13 cellular contexts compared by ENCODE assay signal in genomic region chr7:110204527-110204926, GRCh38.
DNase-seq lines count a peak whose midpoint lies in the region; ATAC-seq, FAIRE-seq and TF ChIP-seq lines count a peak whose summit lies in the region.
"Had no signal": no experiment of that assay in that cellular context is flagged by ENCODE, and none has a peak within 500 bp of the region (broad histone marks: within the 10 kb centered on the region; RNA-seq: fewer than 3 reads in every experiment).

No MANE protein-coding gene starts in this region.

- FAIRE-seq in H54 (lab: Jason Lieb, UNC): peak; percentile 73

- H3K4me1 Mint-ChIP-seq in activated CD8-positive, alpha-beta T cell treated with anti-CD3 and anti-CD28 coated beads, Interleukin-2, amount 10 ng/mL, durations not matched to agents 7 days and 5 days (ENCODE audit: low read depth): no peaks in the 10 kb centered on the region
- H3K4me1 Mint-ChIP-seq: activated CD4-positive, alpha-beta T cell treated with anti-CD3 and anti-CD28 coated beads, Interleukin-2, amount 10 ng/mL, durations not matched to agents 7 days and 5 days; CD4-positive, CD25-positive, alpha-beta regulatory T cell had no signal

- H3K27me3 Mint-ChIP-seq in activated CD8-positive, alpha-beta T cell treated with anti-CD3 and anti-CD28 coated beads, Interleukin-2, amount 10 ng/mL, durations not matched to agents 7 days and 5 days (ENCODE audit: low read depth): no peaks in the 10 kb centered on the region
- H3K27me3 Mint-ChIP-seq: activated CD4-positive, alpha-beta T cell treated with anti-CD3 and anti-CD28 coated beads, Interleukin-2, amount 10 ng/mL, durations not matched to agents 7 days and 5 days; CD4-positive, CD25-positive, alpha-beta regulatory T cell had no signal

- no peaks in the 10 kb centered on the region for H3K36me3 Mint-ChIP-seq in activated CD8-positive, alpha-beta T cell treated with anti-CD3 and anti-CD28 coated beads, Interleukin-2, amount 10 ng/mL, durations not matched to agents 7 days and 5 days (ENCODE audit: low read depth)
- H3K36me3 Mint-ChIP-seq: CD4-positive, CD25-positive, alpha-beta regulatory T cell had no signal

- ATAC-seq in activated CD8-positive, alpha-beta T cell treated with anti-CD3 and anti-CD28 coated beads, Interleukin-2, amount 10 ng/mL, durations not matched to agents 7 days and 5 days: no peak
- no peak for ATAC-seq in HG03457 (IDR thresholded peaks at IDR 0.05; ENCODE audit: unreplicated experiment)

- TF ChIP-seq CTCF in AG04450 (IDR thresholded peaks at IDR 0.05; ENCODE audit: low read depth, low read length): peak; percentile 35

- H3K27ac Mint-ChIP-seq in activated CD8-positive, alpha-beta T cell treated with anti-CD3 and anti-CD28 coated beads, Interleukin-2, amount 10 ng/mL, durations not matched to agents 7 days and 5 days: no peak overlapping the region
- H3K27ac Mint-ChIP-seq: activated CD4-positive, alpha-beta T cell treated with anti-CD3 and anti-CD28 coated beads, Interleukin-2, amount 10 ng/mL, durations not matched to agents 7 days and 5 days; CD4-positive, CD25-positive, alpha-beta regulatory T cell had no signal

- CTCF ChIA-PET in AG04450 (lab: Charles Lee): no interaction called here
- CTCF ChIA-PET in activated CD8-positive, alpha-beta T cell treated with anti-CD3 and anti-CD28 coated beads, Interleukin-2, amount 10 ng/mL, durations not matched to agents 7 days and 5 days (lab: Charles Lee): no interaction called here

- no peak overlapping the region for H3K4me3 Mint-ChIP-seq in activated CD8-positive, alpha-beta T cell treated with anti-CD3 and anti-CD28 coated beads, Interleukin-2, amount 10 ng/mL, durations not matched to agents 7 days and 5 days
- H3K4me3 Mint-ChIP-seq: activated CD4-positive, alpha-beta T cell treated with anti-CD3 and anti-CD28 coated beads, Interleukin-2, amount 10 ng/mL, durations not matched to agents 7 days and 5 days; CD4-positive, CD25-positive, alpha-beta regulatory T cell had no signal

- no peak for TF ChIP-seq POLR2A in H54 (IDR thresholded peaks at IDR 0.05; ENCODE audit: low read depth, low read length)

- POLR2A ChIA-PET in AG04450 (lab: Yijun Ruan, JAX): no interaction called here
- POLR2A ChIA-PET in activated CD8-positive, alpha-beta T cell treated with anti-CD3 and anti-CD28 coated beads, Interleukin-2, amount 10 ng/mL, durations not matched to agents 7 days and 5 days (lab: Charles Lee): no interaction called here

- H3K4me3 ChIP-seq in AG04450 (ENCODE audit: low read depth, low read length): no peak overlapping the region
- H3K4me3 ChIP-seq: SJSA1 had no signal

- no peaks in the 10 kb centered on the region for H3K9me3 Mint-ChIP-seq in activated CD8-positive, alpha-beta T cell treated with anti-CD3 and anti-CD28 coated beads, Interleukin-2, amount 10 ng/mL, durations not matched to agents 7 days and 5 days (ENCODE audit: insufficient read depth)
- H3K9me3 Mint-ChIP-seq: activated CD4-positive, alpha-beta T cell treated with anti-CD3 and anti-CD28 coated beads, Interleukin-2, amount 10 ng/mL, durations not matched to agents 7 days and 5 days had no signal

- DNase-seq in AG04450 (ENCODE audit: low read depth, low spot score) (no peak), H54 (ENCODE audit: insufficient read length, low spot score) (no peak), SK-MEL-5 (ENCODE audit: low read depth, low spot score) (peak; percentile 59), iPS DF 19.7 (ENCODE audit: low read depth, low spot score) (peak; percentile 40), NCI-H2081 (lab: John Stamatoyannopoulos, UW) (no peak), COLO668 (lab: John Stamatoyannopoulos, UW; ENCODE audit: unreplicated experiment) (no peak)
- DNase-seq in activated CD8-positive, alpha-beta T cell treated with anti-CD3 and anti-CD28 coated beads, Interleukin-2, amount 10 ng/mL, durations not matched to agents 7 days and 5 days: no peak
- DNase-seq: activated CD4-positive, alpha-beta T cell treated with anti-CD3 and anti-CD28 coated beads, Interleukin-2, amount 10 ng/mL, durations not matched to agents 7 days and 5 days; activated gamma-delta T cell treated with Interleukin-2 at 50 U/mL for 16 hours; CD4-positive, CD25-positive, alpha-beta regulatory T cell; NCI-H1694 treated with DMSO at 0.1 percent for 48 hours had no signal

- in situ Hi-C loops in SK-MEL-5 (cut with HindIII; ENCODE audit: low pct_unique_long_range_greater_than_20kb, low sequenced_read_pairs): no loop called here

- no peak overlapping the region for H3K27ac ChIP-seq in AG04450 (ENCODE audit: low read depth, low read length)
- H3K27ac ChIP-seq: SJSA1 had no signal

- H3K9me3 ChIP-seq in AG04450 (ENCODE audit: control insufficient read depth, insufficient read depth, low read length): no peaks in the 10 kb centered on the region; the same call in 1 of the 2 replicates
- H3K9me3 ChIP-seq: SJSA1 had no signal

- no peaks in the 10 kb centered on the region for H3K27me3 ChIP-seq in AG04450 (ENCODE audit: control insufficient read depth, insufficient read depth, low read length)
- H3K27me3 ChIP-seq: SJSA1 had no signal

Comparison
In these comparisons a context has a peak if more than half of its experiments do, and no peak if none do; other contexts are left out.
1. DNase-seq: peak in SK-MEL-5 (single experiment) and iPS DF 19.7 (single experiment); none in AG04450 (single experiment), H54 (single experiment), NCI-H2081 (0 of 2), activated CD8-positive, alpha-beta T cell treated with anti-CD3 and anti-CD28 coated beads, Interleukin-2, amount 10 ng/mL, durations not matched to agents 7 days and 5 days (single experiment) and COLO668 (single experiment).